In genomic region chr11:71507102-71507501, GRCh38 we compare ENCODE assay signal across 32 cellular contexts. TPM values are rescaled to one million over a fixed set of nuclear protein-coding genes. Genes with fewer than 3 reads are reported as not detected.
"Had no signal": no experiment of that assay in that cellular context is flagged by ENCODE, and none has a peak within 500 bp of the region (broad histone marks: within the 10 kb centered on the region; RNA-seq: fewer than 3 reads in every experiment).

No MANE protein-coding gene starts in this region.

- ATAC-seq: heart right ventricle, left cardiac atrium, natural killer cell, pancreas, right lobe of liver had no signal

- H3K27me3 Mint-ChIP-seq: dendritic cell treated with granulocyte-macrophage colony-stimulating factor and Interleukin-4, amounts not matched to agents 40 ng/mL and 50 ng/mL, for 4 days; progenitor cell of endocrine pancreas had no signal

- H3K4me3 Mint-ChIP-seq: dendritic cell treated with granulocyte-macrophage colony-stimulating factor and Interleukin-4, amounts not matched to agents 40 ng/mL and 50 ng/mL, for 4 days; natural killer cell had no signal

- H3K27ac Mint-ChIP-seq: dendritic cell treated with granulocyte-macrophage colony-stimulating factor and Interleukin-4, amounts not matched to agents 40 ng/mL and 50 ng/mL, for 4 days; progenitor cell of endocrine pancreas had no signal

- DNase-seq: colonic mucosa; effector CD8-positive, alpha-beta T cell; erythroblast; esophagus squamous epithelium; foreskin melanocyte; glutamatergic neuron; heart right ventricle; hippocampal formation; left cardiac atrium; left ventricle myocardium inferior; mammary epithelial cell; natural killer cell; occipital lobe; pancreas; right lobe of liver; stimulated activated CD4-positive, alpha-beta T cell treated with anti-CD3 and anti-CD28 coated beads, Interleukin-12 subunit alpha, Interleukin-12 subunit beta, amount 100 ng/mL, for 4 hours; stimulated activated CD4-positive, alpha-beta T cell treated with anti-CD3 and anti-CD28 coated beads, Interleukin-1b, Interleukin-23, amount 100 ng/mL, for 48 hours; stimulated activated CD4-positive, alpha-beta T cell treated with anti-CD3 and anti-CD28 coated beads, Interleukin-4, amount 100 ng/mL, for 1 hour; stimulated activated CD8-positive, alpha-beta memory T cell treated with anti-CD3 and anti-CD28 coated beads, Interleukin-4, amount 100 ng/mL, for 48 hours; stimulated activated naive CD4-positive, alpha-beta T cell treated with Interleukin-2 at 50 U/mL for 16 hours; stomach; thyroid gland; trophoblast cell had no signal

RNA-seq across cellular contexts. Expression of gene KRTAP5-7, which starts 20.0 kb away (rescaled TPM):
- total RNA-seq: kidney epithelial cell, left cardiac atrium, left ventricle myocardium inferior, mammary epithelial cell, occipital lobe, smooth muscle cell, temporal lobe had no signal

RNA-seq across cellular contexts. Expression of gene KRTAP5-8, which starts 30.7 kb away (rescaled TPM):
- total RNA-seq: cerebellum, heart right ventricle, kidney epithelial cell, left cardiac atrium, left ventricle myocardium inferior, mammary epithelial cell, mononuclear cell, natural killer cell, smooth muscle cell, temporal lobe, urinary bladder had no signal

RNA-seq across cellular contexts. Expression of gene KRTAP5-9, which starts 41.1 kb away (rescaled TPM):
- total RNA-seq: cerebellum, esophagus squamous epithelium, heart right ventricle, kidney epithelial cell, left cardiac atrium, left ventricle myocardium inferior, mammary epithelial cell, mononuclear cell, occipital lobe, smooth muscle cell, stomach, temporal lobe, urinary bladder had no signal

RNA-seq across cellular contexts. Expression of gene KRTAP5-10, which starts 58.3 kb away (rescaled TPM):
- total RNA-seq: cerebellum, esophagus squamous epithelium, heart right ventricle, kidney epithelial cell, left cardiac atrium, left ventricle myocardium inferior, mammary epithelial cell, mononuclear cell, natural killer cell, occipital lobe, smooth muscle cell, stomach, subcutaneous adipose tissue, temporal lobe, thyroid gland, urinary bladder had no signal
